ENCODE assay signal across 28 cellular contexts in genomic region chr10:117578490-117578889, GRCh38. TPM values are rescaled to one million over a fixed set of nuclear protein-coding genes. Genes with fewer than 3 reads are reported as not detected.
A peak's percentile ranks its signal among the peaks of the same experiment; 100 is the strongest.
DNase-seq lines count a peak whose midpoint lies in the region; ATAC-seq and TF ChIP-seq lines count a peak whose summit lies in the region.
"Had no signal": no experiment of that assay in that cellular context is flagged by ENCODE, and none has a peak within 500 bp of the region (broad histone marks: within the 10 kb centered on the region; RNA-seq: fewer than 3 reads in every experiment).

No MANE protein-coding gene starts in this region.

- no peak overlapping the region for H3K4ac ChIP-seq in H9 (ENCODE audit: low read depth, low read length)

- H3K56ac ChIP-seq in H9 (ENCODE audit: insufficient read length, low read depth, low read length) = no peak overlapping the region

- no peak overlapping the region for H2BK15ac ChIP-seq in H9 (ENCODE audit: low read depth, low read length)

- H4K91ac ChIP-seq in H9 (ENCODE audit: insufficient read length, low read depth, low read length) = no peak overlapping the region

- H3K14ac ChIP-seq in H9 (ENCODE audit: insufficient read depth, low read length) = peak overlapping the region; percentile 73; the same call in 1 of the 2 replicates

- TF ChIP-seq CTCF in H9 (conservative IDR thresholded peaks at IDR 0.05) = no peak
- TF ChIP-seq CTCF in sigmoid colon (IDR thresholded peaks at IDR 0.05) = no peak

- H3K36me3 ChIP-seq in sigmoid colon = no peaks in the 10 kb centered on the region
- H3K36me3 ChIP-seq: BE2C, BLaER1 had no signal

- no peak overlapping the region for H2BK20ac ChIP-seq in H9 (ENCODE audit: low read depth, low read length, poor library complexity, severe bottlenecking)

- DNase-seq in activated naive CD8-positive, alpha-beta T cell treated with anti-CD3 and anti-CD28 coated beads, Interleukin-2, amount 50 U/mL, for 24 hours = no peak
- no peak for DNase-seq in activated naive CD8-positive, alpha-beta T cell treated with anti-CD3 and anti-CD28 coated beads for 36 hours
- no peak for DNase-seq in H9
- DNase-seq in activated T-helper 1 cell treated with anti-CD3 and anti-CD28 coated beads, Interleukin-12 subunit alpha, Interleukin-12 subunit beta, Interleukin-2, Interleukin-4 antibody, amounts not matched to agents 30 ng/mL and 10 ng/mL and 1 ng/mL, durations not matched to agents 14 hours and 24 hours and 36 hours (ENCODE audit: low spot score) = no peak
- DNase-seq in sigmoid colon = peak; percentile 19
- no peak for DNase-seq in kidney tubule cell (ENCODE audit: low spot score)
- DNase-seq: 8988T; ACHN; BE2C; C1 segment of cervical spinal cord; CD4-positive, alpha-beta memory T cell; CD4-positive, CD25-positive, alpha-beta regulatory T cell; CD8-positive, alpha-beta memory T cell; COR-L47; DMS153; DMS53; DMS79; DND-41; EL; GDM1 had no signal

- H3K79me1 ChIP-seq in H9 (ENCODE audit: insufficient read depth, low read depth, low read length, poor library complexity, severe bottlenecking) = no peaks in the 10 kb centered on the region

- no peaks in the 10 kb centered on the region for H3K4me1 Mint-ChIP-seq in activated naive CD8-positive, alpha-beta T cell treated with anti-CD3 and anti-CD28 coated beads, Interleukin-2, amount 50 U/mL, for 24 hours
- no peaks in the 10 kb centered on the region for H3K4me1 Mint-ChIP-seq in activated naive CD8-positive, alpha-beta T cell treated with anti-CD3 and anti-CD28 coated beads for 36 hours
- no peaks in the 10 kb centered on the region for H3K4me1 Mint-ChIP-seq in H9
- no peaks in the 10 kb centered on the region for H3K4me1 Mint-ChIP-seq in activated T-helper 1 cell treated with anti-CD3 and anti-CD28 coated beads, Interleukin-12 subunit alpha, Interleukin-12 subunit beta, Interleukin-2, Interleukin-4 antibody, amounts not matched to agents 30 ng/mL and 10 ng/mL and 1 ng/mL, durations not matched to agents 14 hours and 24 hours and 36 hours (ENCODE audit: low read depth)
- H3K4me1 Mint-ChIP-seq: CD14-positive monocyte; CD4-positive, alpha-beta memory T cell; CD4-positive, CD25-positive, alpha-beta regulatory T cell; CD8-positive, alpha-beta memory T cell had no signal

- H2BK12ac ChIP-seq in H9 (ENCODE audit: insufficient read length, low read depth, low read length) = no peak overlapping the region

- H3K9ac ChIP-seq in H9 (ENCODE audit: extremely low read depth, insufficient read length, low read length) = no peak overlapping the region
- H3K9ac ChIP-seq: BLaER1 had no signal

- ATAC-seq in activated naive CD8-positive, alpha-beta T cell treated with anti-CD3 and anti-CD28 coated beads, Interleukin-2, amount 50 U/mL, for 24 hours = peak; percentile 20
- no peak for ATAC-seq in GM19351 (IDR thresholded peaks at IDR 0.05; ENCODE audit: unreplicated experiment)
- no peak for ATAC-seq in GM19035 (IDR thresholded peaks at IDR 0.05; ENCODE audit: unreplicated experiment)
- ATAC-seq: GM12878 had no signal

- H2BK5ac ChIP-seq in H9 (ENCODE audit: insufficient read length, low read length) = no peak overlapping the region

- no peak overlapping the region for H4K8ac ChIP-seq in H9 (replicated peaks; ENCODE audit: insufficient read length, low read depth, low read length)

- H3K4me1 ChIP-seq in H9 (ENCODE audit: insufficient read depth, low read length) (no peaks in the 10 kb centered on the region), sigmoid colon (no peaks in the 10 kb centered on the region)
- H3K4me1 ChIP-seq: BE2C, BLaER1 had no signal

- H3K27ac Mint-ChIP-seq in activated naive CD8-positive, alpha-beta T cell treated with anti-CD3 and anti-CD28 coated beads, Interleukin-2, amount 50 U/mL, for 24 hours = no peak overlapping the region
- H3K27ac Mint-ChIP-seq in activated naive CD8-positive, alpha-beta T cell treated with anti-CD3 and anti-CD28 coated beads for 36 hours = no peak overlapping the region
- H3K27ac Mint-ChIP-seq in H9 = no peak overlapping the region
- H3K27ac Mint-ChIP-seq in activated T-helper 1 cell treated with anti-CD3 and anti-CD28 coated beads, Interleukin-12 subunit alpha, Interleukin-12 subunit beta, Interleukin-2, Interleukin-4 antibody, amounts not matched to agents 30 ng/mL and 10 ng/mL and 1 ng/mL, durations not matched to agents 14 hours and 24 hours and 36 hours = peak overlapping the region; percentile 45
- H3K27ac Mint-ChIP-seq: CD14-positive monocyte; CD4-positive, CD25-positive, alpha-beta regulatory T cell; CD8-positive, alpha-beta memory T cell had no signal

- H4K20me1 ChIP-seq in H9 (ENCODE audit: control insufficient read depth, insufficient read depth, insufficient read length) = no peaks in the 10 kb centered on the region
- H4K20me1 ChIP-seq: BLaER1 had no signal

- H3T11ph ChIP-seq in H9 (ENCODE audit: low read length) = no peak overlapping the region

- no peak for TF ChIP-seq POLR2A in sigmoid colon (IDR thresholded peaks at IDR 0.05)

- no CpG with 5 or more reads among the region's 3 CpGs for WGBS in H9 (ENCODE audit: extremely low coverage, insufficient read length, low lambda C conversion rate)
- WGBS in sigmoid colon, 2 donors = 61 to 69% methylated on average over 3 of the region's 3 CpGs

- no peak overlapping the region for H2AFZ ChIP-seq in H9 (ENCODE audit: low read length)

- H3K4me3 ChIP-seq in sigmoid colon = no peak overlapping the region
- H3K4me3 ChIP-seq: BLaER1, GM12878 had no signal

- H3K9me3 ChIP-seq in H9 (ENCODE audit: control insufficient read depth, low read depth, low read length) = no peaks in the 10 kb centered on the region
- H3K9me3 ChIP-seq in sigmoid colon = no peaks in the 10 kb centered on the region
- H3K9me3 ChIP-seq: BE2C, BLaER1 had no signal

- peaks cover 14% of the 10 kb centered on the region for H3K27me3 Mint-ChIP-seq in activated naive CD8-positive, alpha-beta T cell treated with anti-CD3 and anti-CD28 coated beads, Interleukin-2, amount 50 U/mL, for 24 hours
- H3K27me3 Mint-ChIP-seq in activated naive CD8-positive, alpha-beta T cell treated with anti-CD3 and anti-CD28 coated beads for 36 hours = peaks cover 26% of the 10 kb centered on the region
- H3K27me3 Mint-ChIP-seq in H9 (ENCODE audit: low read depth) = peaks cover 27% of the 10 kb centered on the region
- H3K27me3 Mint-ChIP-seq in activated T-helper 1 cell treated with anti-CD3 and anti-CD28 coated beads, Interleukin-12 subunit alpha, Interleukin-12 subunit beta, Interleukin-2, Interleukin-4 antibody, amounts not matched to agents 30 ng/mL and 10 ng/mL and 1 ng/mL, durations not matched to agents 14 hours and 24 hours and 36 hours (ENCODE audit: insufficient read depth) = peaks cover 2% of the 10 kb centered on the region

- no peaks in the 10 kb centered on the region for H3K9me3 Mint-ChIP-seq in activated naive CD8-positive, alpha-beta T cell treated with anti-CD3 and anti-CD28 coated beads, Interleukin-2, amount 50 U/mL, for 24 hours
- no peaks in the 10 kb centered on the region for H3K9me3 Mint-ChIP-seq in activated naive CD8-positive, alpha-beta T cell treated with anti-CD3 and anti-CD28 coated beads for 36 hours
- no peaks in the 10 kb centered on the region for H3K9me3 Mint-ChIP-seq in H9
- H3K9me3 Mint-ChIP-seq in activated T-helper 1 cell treated with anti-CD3 and anti-CD28 coated beads, Interleukin-12 subunit alpha, Interleukin-12 subunit beta, Interleukin-2, Interleukin-4 antibody, amounts not matched to agents 30 ng/mL and 10 ng/mL and 1 ng/mL, durations not matched to agents 14 hours and 24 hours and 36 hours = no peaks in the 10 kb centered on the region
- H3K9me3 Mint-ChIP-seq: CD8-positive, alpha-beta memory T cell had no signal

- intact Hi-C loops in activated T-helper 1 cell treated with anti-CD3 and anti-CD28 coated beads, Interleukin-12 subunit alpha, Interleukin-12 subunit beta, Interleukin-2, Interleukin-4 antibody, amounts not matched to agents 30 ng/mL and 10 ng/mL and 1 ng/mL, durations not matched to agents 14 hours and 24 hours and 36 hours (cut with micrococcal nuclease) = no loop called here
- intact Hi-C loops in sigmoid colon (cut with DNase I) = no loop called here

- H3K27ac ChIP-seq in H9 (ENCODE audit: insufficient read length, low read depth, low read length) = no peak overlapping the region
- no peak overlapping the region for H3K27ac ChIP-seq in sigmoid colon
- H3K27ac ChIP-seq: BLaER1 had no signal

- no peak for TF ChIP-seq EP300 in sigmoid colon (IDR thresholded peaks at IDR 0.05)

- H2BK120ac ChIP-seq in H9 (ENCODE audit: low read depth, low read length, poor library complexity, severe bottlenecking) = no peak overlapping the region

- H3K27me3 ChIP-seq in H9 (ENCODE audit: insufficient read depth, low read length) = no peaks in the 10 kb centered on the region; the same call in 1 of the 2 replicates
- H3K27me3 ChIP-seq in sigmoid colon = no peaks in the 10 kb centered on the region
- H3K27me3 ChIP-seq: BLaER1 had no signal

- no peak overlapping the region for H3K4me2 ChIP-seq in H9 (ENCODE audit: insufficient read depth, insufficient read length, low read length)
- H3K4me2 ChIP-seq: BLaER1 had no signal

- no peak overlapping the region for H3K23ac ChIP-seq in H9 (ENCODE audit: insufficient read length, low read depth, low read length)

- no peak overlapping the region for H2AK5ac ChIP-seq in H9 (ENCODE audit: insufficient read length, low read length)

- H3K18ac ChIP-seq in H9 (ENCODE audit: insufficient read length, low read depth, low read length) = no peak overlapping the region

- H4K5ac ChIP-seq in H9 (ENCODE audit: insufficient read length, low read depth, low read length) = no peak overlapping the region

- H3K36me3 Mint-ChIP-seq in activated naive CD8-positive, alpha-beta T cell treated with anti-CD3 and anti-CD28 coated beads, Interleukin-2, amount 50 U/mL, for 24 hours (ENCODE audit: low read depth) = no peaks in the 10 kb centered on the region
- no peaks in the 10 kb centered on the region for H3K36me3 Mint-ChIP-seq in activated naive CD8-positive, alpha-beta T cell treated with anti-CD3 and anti-CD28 coated beads for 36 hours
- no peaks in the 10 kb centered on the region for H3K36me3 Mint-ChIP-seq in H9 (ENCODE audit: insufficient read depth in 1 of 3, low read depth in 3 of 3)
- H3K36me3 Mint-ChIP-seq in activated T-helper 1 cell treated with anti-CD3 and anti-CD28 coated beads, Interleukin-12 subunit alpha, Interleukin-12 subunit beta, Interleukin-2, Interleukin-4 antibody, amounts not matched to agents 30 ng/mL and 10 ng/mL and 1 ng/mL, durations not matched to agents 14 hours and 24 hours and 36 hours (ENCODE audit: low read depth) = no peaks in the 10 kb centered on the region
- H3K36me3 Mint-ChIP-seq: CD14-positive monocyte; CD4-positive, alpha-beta memory T cell; CD4-positive, CD25-positive, alpha-beta regulatory T cell; CD8-positive, alpha-beta memory T cell had no signal

- no peaks in the 10 kb centered on the region for H3K79me2 ChIP-seq in H9 (ENCODE audit: insufficient read depth, low read length)

- no peak overlapping the region for H3K4me3 Mint-ChIP-seq in activated naive CD8-positive, alpha-beta T cell treated with anti-CD3 and anti-CD28 coated beads, Interleukin-2, amount 50 U/mL, for 24 hours
- H3K4me3 Mint-ChIP-seq in activated naive CD8-positive, alpha-beta T cell treated with anti-CD3 and anti-CD28 coated beads for 36 hours = no peak overlapping the region
- H3K4me3 Mint-ChIP-seq in H9 = no peak overlapping the region
- no peak overlapping the region for H3K4me3 Mint-ChIP-seq in activated T-helper 1 cell treated with anti-CD3 and anti-CD28 coated beads, Interleukin-12 subunit alpha, Interleukin-12 subunit beta, Interleukin-2, Interleukin-4 antibody, amounts not matched to agents 30 ng/mL and 10 ng/mL and 1 ng/mL, durations not matched to agents 14 hours and 24 hours and 36 hours
- H3K4me3 Mint-ChIP-seq: CD4-positive, alpha-beta memory T cell; CD4-positive, CD25-positive, alpha-beta regulatory T cell; CD8-positive, alpha-beta memory T cell had no signal

- H3K23me2 ChIP-seq in H9 (ENCODE audit: insufficient read length, low read depth, low read length, poor library complexity, severe bottlenecking) = no peaks in the 10 kb centered on the region

RNA-seq across cellular contexts. Expression of gene EMX2, which starts 35.9 kb away (rescaled TPM):
- not detected for total RNA-seq in activated naive CD8-positive, alpha-beta T cell treated with anti-CD3 and anti-CD28 coated beads for 36 hours
- total RNA-seq in H9 (2021) (not detected in 2 replicates), sigmoid colon (under 1 TPM in 1 of 4 donors, not detected in 3; 0.36 TPM)
- total RNA-seq in activated T-helper 1 cell treated with anti-CD3 and anti-CD28 coated beads, Interleukin-12 subunit alpha, Interleukin-12 subunit beta, Interleukin-2, Interleukin-4 antibody, amounts not matched to agents 30 ng/mL and 10 ng/mL and 1 ng/mL, durations not matched to agents 14 hours and 24 hours and 36 hours = not detected in 2 replicates
- not detected for polyA plus RNA-seq in sigmoid colon
- total RNA-seq: A673; CD4-positive, alpha-beta memory T cell; CD4-positive, CD25-positive, alpha-beta regulatory T cell; CD8-positive, alpha-beta memory T cell; G401; GM12878 had no signal
- polyA plus RNA-seq: AG04450; CD14-positive monocyte; CD4-positive, alpha-beta memory T cell; CD4-positive, CD25-positive, alpha-beta regulatory T cell; CD8-positive, alpha-beta memory T cell had no signal
